ENCODE assay signal across 9 cellular contexts in the genomic region with DNA sequence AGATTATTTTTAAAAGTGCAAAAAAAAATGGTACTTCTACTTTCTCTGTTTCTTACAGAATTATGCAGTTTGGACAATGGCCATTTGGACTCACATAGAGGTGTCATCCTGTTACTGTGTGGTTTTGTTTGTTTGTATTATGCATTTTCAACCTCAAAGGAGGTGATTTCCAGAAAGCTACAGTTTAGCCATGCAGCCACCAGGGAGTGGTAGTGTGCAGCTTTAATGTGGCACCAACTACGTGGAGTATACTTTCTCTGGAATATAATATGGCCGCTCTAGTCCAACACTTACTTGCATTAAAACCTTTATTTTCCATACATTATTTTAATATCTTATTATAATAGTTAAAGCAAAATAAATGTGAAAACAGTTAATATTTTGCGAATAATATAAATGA.
DNase-seq lines count a peak whose midpoint lies in the region; ATAC-seq, FAIRE-seq and TF ChIP-seq lines count a peak whose summit lies in the region.
"Had no signal": no experiment of that assay in that cellular context is flagged by ENCODE, and none has a peak within 500 bp of the region (broad histone marks: within the 10 kb centered on the region; RNA-seq: fewer than 3 reads in every experiment).

No MANE protein-coding gene starts in this region.

- H2AK9ac ChIP-seq in IMR-90 (replicated peaks; ENCODE audit: low read depth, low read length, poor library complexity) = no peak overlapping the region

- CTCF ChIA-PET in A549 (lab: Yijun Ruan, JAX) = interaction anchor here (0.6 kb wide), 1 partner anchor 181 kb away, joined by 3 read pairs; no protein-coding TSS in a partner anchor
- CTCF ChIA-PET in IMR-90 (lab: Yijun Ruan, JAX) = interaction anchor here (0.6 to 0.7 kb wide), 2 partner anchors 18 to 1150 kb away, joined by 3 read pairs; no protein-coding TSS in a partner anchor

- peak in 1 of 2 experiments; percentile 41; a peak in 2 of 5 replicates for TF ChIP-seq RAD21 in A549 (conservative IDR thresholded peaks at IDR 0.05 in 1 of 2, IDR thresholded peaks at IDR 0.05 in 1 of 2)
- peak; percentile 37 for TF ChIP-seq RAD21 in IMR-90 (IDR thresholded peaks at IDR 0.05; ENCODE audit: low read length)

- no peaks in the 10 kb centered on the region for H3K4me1 ChIP-seq in A549
- no peaks in the 10 kb centered on the region for H3K4me1 ChIP-seq in IMR-90 (ENCODE audit: control insufficient read depth, insufficient read depth, low read length)
- no peaks in the 10 kb centered on the region for H3K4me1 ChIP-seq in effector memory CD4-positive, alpha-beta T cell (ENCODE audit: control insufficient read depth, insufficient read depth, low read length, poor library complexity, severe bottlenecking)

- H2AFZ ChIP-seq in IMR-90 (replicated peaks; ENCODE audit: low read length, poor library complexity) = no peak overlapping the region

- no peaks in the 10 kb centered on the region for H3K9me3 ChIP-seq in A549
- H3K9me3 ChIP-seq in IMR-90 (ENCODE audit: control insufficient read depth, insufficient read depth, low read length) = no peaks in the 10 kb centered on the region
- H3K9me3 ChIP-seq in effector memory CD4-positive, alpha-beta T cell (ENCODE audit: control insufficient read depth, low read length) = no peaks in the 10 kb centered on the region

- no peak overlapping the region for H3K9ac ChIP-seq in IMR-90 (ENCODE audit: low read depth, low read length)

- no peaks in the 10 kb centered on the region for H4K20me1 ChIP-seq in IMR-90 (ENCODE audit: insufficient read depth, low read length)

- no peak overlapping the region for H3K18ac ChIP-seq in IMR-90 (ENCODE audit: low read depth, low read length)

- H3K4me2 ChIP-seq in A549 (no peak overlapping the region), IMR-90 (ENCODE audit: low read depth, low read length) (no peak overlapping the region)

- H2BK5ac ChIP-seq in IMR-90 (ENCODE audit: low read depth, low read length, poor library complexity, severe bottlenecking) = no peak overlapping the region

- H3K27me3 ChIP-seq in IMR-90 (ENCODE audit: control insufficient read depth, insufficient read depth, low read length) = no peaks in the 10 kb centered on the region
- H3K27me3 ChIP-seq in dorsolateral prefrontal cortex = peaks cover 0 to 12% (median 0%) of the 10 kb centered on the region in 45 donors
- no peaks in the 10 kb centered on the region for H3K27me3 ChIP-seq in effector memory CD4-positive, alpha-beta T cell (replicated peaks; ENCODE audit: control insufficient read depth, insufficient read depth, low read length, poor library complexity, severe bottlenecking)

- dilution Hi-C loops in IMR-90 (cut with HindIII; ENCODE audit: low sequenced_read_pairs, unreplicated experiment) = no loop called here

- WGBS in A549 (ENCODE audit: missing lambda C conversion rate) = 22% methylated on average over 3 of the region's 3 CpGs
- WGBS in IMR-90 (ENCODE audit: extremely low coverage in 2 of 2, insufficient read length in 1 of 2), 2 experiments = no CpG with 5 or more reads among the region's 3 CpGs

- POLR2A ChIA-PET in A549 (lab: Yijun Ruan, JAX) = no interaction called here
- POLR2A ChIA-PET in IMR-90 (lab: Charles Lee; ENCODE audit: unreplicated experiment) = no interaction called here

- no peak overlapping the region for H2BK120ac ChIP-seq in IMR-90 (ENCODE audit: low read depth, low read length)

- no peak overlapping the region for H2BK20ac ChIP-seq in IMR-90 (ENCODE audit: low read depth, low read length)

- H3K23ac ChIP-seq in IMR-90 (ENCODE audit: low read depth, low read length) = no peak overlapping the region

- no peaks in the 10 kb centered on the region for H3K79me1 ChIP-seq in IMR-90 (ENCODE audit: low read depth in 1 of 2, low read length in 2 of 2)

- H2AK5ac ChIP-seq in IMR-90 (ENCODE audit: low read depth, low read length) = no peak overlapping the region

- intact Hi-C loops in IMR-90 (cut with micrococcal nuclease) (loop anchor here (5.0 kb wide), 1 partner anchor 552 kb away; no protein-coding TSS in a partner anchor), dorsolateral prefrontal cortex (cut with DNase I) (no loop called here)

- no peak for FAIRE-seq in A549 (lab: Jason Lieb, UNC)
- no peak for FAIRE-seq in GM12892 (lab: Jason Lieb, UNC)
- FAIRE-seq in RCC 7860 (lab: Jason Lieb, UNC) = no peak
- FAIRE-seq: GM18507 had no signal

- TF ChIP-seq CTCF in A549 (IDR thresholded peaks at IDR 0.05) (no peak), IMR-90 (conservative IDR thresholded peaks at IDR 0.05; ENCODE audit: low read depth, low read length) (peak; percentile 26; the same call in 1 of the 2 replicates), dorsolateral prefrontal cortex (IDR thresholded peaks at IDR 0.05 in 54 of 56, conservative IDR thresholded peaks at IDR 0.05 in 2 of 56; ENCODE audit: low read depth in 1 of 56, partially characterized antibody in 56 of 56) (peak in 29 of 56 donors; percentile 8 to 48 (median 24))

- no TSS peak for BruUV-seq in IMR-90 (replicated peaks; lab: Mats Ljungman, UMichigan)

- H4K91ac ChIP-seq in IMR-90 (ENCODE audit: insufficient read depth, low read depth, low read length) = no peak overlapping the region

- H4K8ac ChIP-seq in IMR-90 (ENCODE audit: low read depth in 2 of 2, low read length in 2 of 2) = no peak overlapping the region

- no peak overlapping the region for H3K14ac ChIP-seq in IMR-90 (replicated peaks; ENCODE audit: low read depth, low read length)

- no peak for TF ChIP-seq EP300 in A549 (IDR thresholded peaks at IDR 0.05)

- DNase-seq in A549 (ENCODE audit: low read depth in 1 of 2, low spot score in 1 of 2) (peak in 1 of 2 experiments; percentile 5), IMR-90 (no peak), dorsolateral prefrontal cortex (no peak), GM12892 (ENCODE audit: insufficient read length) (no peak), RCC 7860 (ENCODE audit: low spot score) (no peak)
- no peak for DNase-seq in effector memory CD4-positive, alpha-beta T cell

- no peak overlapping the region for H3K56ac ChIP-seq in IMR-90 (ENCODE audit: extremely low read depth, insufficient read depth, low read length)

- H3K27ac ChIP-seq in A549 (no peak overlapping the region), IMR-90 (ENCODE audit: insufficient read depth, low read length) (no peak overlapping the region), dorsolateral prefrontal cortex (no peak overlapping the region)
- H3K27ac ChIP-seq in effector memory CD4-positive, alpha-beta T cell (ENCODE audit: insufficient read depth, low read length, poor library complexity, severe bottlenecking) = no peak overlapping the region

- H3K4me3 ChIP-seq in A549 (no peak overlapping the region), IMR-90 (ENCODE audit: insufficient read depth, low read depth, low read length) (no peak overlapping the region), dorsolateral prefrontal cortex (no peak overlapping the region)
- H3K4me3 ChIP-seq in effector memory CD4-positive, alpha-beta T cell (ENCODE audit: insufficient read depth, low read depth, low read length, poor library complexity, severe bottlenecking) = no peak overlapping the region

- H3K4ac ChIP-seq in IMR-90 (ENCODE audit: low read depth, low read length) = no peak overlapping the region

- in situ Hi-C loops in IMR-90 (cut with MboI; ENCODE audit: low sequenced_read_pairs) = no loop called here

- ATAC-seq in A549 = peak; percentile 19 to 57; a peak in 1 of 6 replicates
- ATAC-seq in GM18505 (IDR thresholded peaks at IDR 0.05; ENCODE audit: unreplicated experiment) = peak; percentile 56
- no peak; the same call in 1 of the 2 replicates for ATAC-seq in IMR-90 (ENCODE audit: low read depth)
- ATAC-seq in HG02571 (IDR thresholded peaks at IDR 0.05; ENCODE audit: unreplicated experiment) = no peak

- TF ChIP-seq POLR2A in A549 (IDR thresholded peaks at IDR 0.05; ENCODE audit: low read length) (no peak), GM18505 (IDR thresholded peaks at IDR 0.05; ENCODE audit: borderline replicate concordance, extremely low read depth, insufficient read depth, insufficient read length) (no peak), IMR-90 (IDR thresholded peaks at IDR 0.05; ENCODE audit: low read depth, low read length) (no peak), GM12892 (IDR thresholded peaks at IDR 0.05; ENCODE audit: low read depth, low read length) (no peak)

- no peak overlapping the region for H2BK15ac ChIP-seq in IMR-90 (ENCODE audit: low read depth, low read length)

- no peak overlapping the region for H4K5ac ChIP-seq in IMR-90 (ENCODE audit: low read depth, low read length)

- H3K36me3 ChIP-seq in IMR-90 (ENCODE audit: control insufficient read depth, insufficient read depth, low read length) = no peaks in the 10 kb centered on the region
- H3K36me3 ChIP-seq in effector memory CD4-positive, alpha-beta T cell (ENCODE audit: control insufficient read depth, insufficient read depth, low read length) = no peaks in the 10 kb centered on the region

- no peaks in the 10 kb centered on the region for H3K9me1 ChIP-seq in IMR-90 (ENCODE audit: insufficient read depth, low read length)

TF ChIP-seq in A549, 52 proteins besides CTCF, POLR2A, EP300 and RAD21 (continues in another document):
- TF ChIP-seq ESRRA (IDR thresholded peaks at IDR 0.05; ENCODE audit: borderline replicate concordance, low read length) = no peak
- TF ChIP-seq SMC3 (IDR thresholded peaks at IDR 0.05) = no peak
- no peak for TF ChIP-seq RCOR1 (IDR thresholded peaks at IDR 0.05; ENCODE audit: low read depth, low read length)
- no peak for TF ChIP-seq HDAC2 (IDR thresholded peaks at IDR 0.05)
- no peak for TF ChIP-seq MAFK (IDR thresholded peaks at IDR 0.05; ENCODE audit: partially characterized antibody)
- no peak for TF ChIP-seq EHF (CRISPR knock-in tag; IDR thresholded peaks at IDR 0.05)
- no peak for TF ChIP-seq GATA3 (IDR thresholded peaks at IDR 0.05; ENCODE audit: borderline replicate concordance)

TF ChIP-seq in IMR-90, 13 proteins besides CTCF, POLR2A, EP300 and RAD21 (continues in another document):
- TF ChIP-seq SMC3 (IDR thresholded peaks at IDR 0.05; ENCODE audit: low read depth, low read length) (no peak), MAZ (IDR thresholded peaks at IDR 0.05; ENCODE audit: borderline replicate concordance, low read depth, low read length) (no peak), RCOR1 (IDR thresholded peaks at IDR 0.05; ENCODE audit: insufficient replicate concordance, low read length) (no peak), CEBPB (IDR thresholded peaks at IDR 0.05; ENCODE audit: low read depth, low read length) (no peak), CHD1 (IDR thresholded peaks at IDR 0.05; ENCODE audit: low read depth, low read length) (no peak), RFX5 (IDR thresholded peaks at IDR 0.05; ENCODE audit: low read depth, low read length) (no peak)
- TF ChIP-seq, protein P1, sequence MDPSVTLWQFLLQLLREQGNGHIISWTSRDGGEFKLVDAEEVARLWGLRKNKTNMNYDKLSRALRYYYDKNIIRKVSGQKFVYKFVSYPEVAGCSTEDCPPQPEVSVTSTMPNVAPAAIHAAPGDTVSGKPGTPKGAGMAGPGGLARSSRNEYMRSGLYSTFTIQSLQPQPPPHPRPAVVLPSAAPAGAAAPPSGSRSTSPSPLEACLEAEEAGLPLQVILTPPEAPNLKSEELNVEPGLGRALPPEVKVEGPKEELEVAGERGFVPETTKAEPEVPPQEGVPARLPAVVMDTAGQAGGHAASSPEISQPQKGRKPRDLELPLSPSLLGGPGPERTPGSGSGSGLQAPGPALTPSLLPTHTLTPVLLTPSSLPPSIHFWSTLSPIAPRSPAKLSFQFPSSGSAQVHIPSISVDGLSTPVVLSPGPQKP (IDR thresholded peaks at IDR 0.05; ENCODE audit: borderline replicate concordance, low read depth, low read length) = no peak

Comparison
In these comparisons a context has a peak if more than half of its experiments do, and no peak if none do; other contexts are left out.
1. ATAC-seq: peak in A549 (2 of 2) and GM18505 (single experiment); none in IMR-90 (single experiment) and HG02571 (single experiment).